In genomic region chr3:196506687-196507086, GRCh38 we compare ENCODE assay signal across 21 cellular contexts. TPM values are rescaled to one million over a fixed set of nuclear protein-coding genes. Genes with fewer than 3 reads are reported as not detected.
A peak's percentile ranks its signal among the peaks of the same experiment; 100 is the strongest.
DNase-seq lines count a peak whose midpoint lies in the region; FAIRE-seq and TF ChIP-seq lines count a peak whose summit lies in the region.
"Had no signal": no experiment of that assay in that cellular context is flagged by ENCODE, and none has a peak within 500 bp of the region (broad histone marks: within the 10 kb centered on the region; RNA-seq: fewer than 3 reads in every experiment).

No MANE protein-coding gene starts in this region.

- no peak for TF ChIP-seq CTCF in HEK293 (tag by site-specific recombination; IDR thresholded peaks at IDR 0.05)
- no peak for TF ChIP-seq CTCF in H1 (IDR thresholded peaks at IDR 0.05; ENCODE audit: control extremely low read depth in 1 of 3, insufficient read depth in 1 of 3, low read depth in 1 of 3, low read length in 3 of 3)
- no peak for TF ChIP-seq CTCF in neutrophil (IDR thresholded peaks at IDR 0.05)

- peaks cover 5% of the 10 kb centered on the region; the same call in 1 of the 2 replicates for H3K23me2 ChIP-seq in H1 (ENCODE audit: low read depth, low read length)

- H3K9me3 ChIP-seq in HEK293 (ENCODE audit: control insufficient read depth, insufficient read depth, low read depth, low read length) (no peaks in the 10 kb centered on the region), H1 (ENCODE audit: insufficient read depth in 2 of 2, low read depth in 1 of 2, low read length in 1 of 2) (no peaks in the 10 kb centered on the region), neutrophil (no peaks in the 10 kb centered on the region)

- H3K27me3 ChIP-seq in H1 (replicated peaks in 1 of 4; ENCODE audit: control insufficient read depth in 3 of 4, extremely low read depth in 1 of 4, insufficient read depth in 3 of 4, low read length in 3 of 4) = no peaks in the 10 kb centered on the region
- no peaks in the 10 kb centered on the region for H3K27me3 ChIP-seq in neutrophil

- H2BK120ac ChIP-seq in H1 (replicated peaks; ENCODE audit: low read depth, low read length) = no peak overlapping the region

- no peak for TF ChIP-seq EP300 in H1 (IDR thresholded peaks at IDR 0.05; ENCODE audit: borderline replicate concordance in 1 of 2, low read depth in 2 of 2, low read length in 2 of 2)

- no peak overlapping the region for H3K18ac ChIP-seq in H1 (ENCODE audit: extremely low read depth, low read length)

- no peak overlapping the region for H3K14ac ChIP-seq in H1 (ENCODE audit: insufficient read length)

- no peak overlapping the region for H3K4me3 ChIP-seq in HEK293 (ENCODE audit: low read depth, low read length)
- no peak overlapping the region for H3K4me3 ChIP-seq in H1 (ENCODE audit: extremely low read depth in 1 of 4, insufficient read depth in 2 of 4, low read depth in 3 of 4, low read length in 4 of 4)
- no peak overlapping the region for H3K4me3 ChIP-seq in neutrophil (ENCODE audit: low read depth in 1 of 2, low read length in 1 of 2)
- H3K4me3 ChIP-seq: GM23248 had no signal

- POLR2A ChIA-PET in HEK293 (lab: Yijun Ruan, JAX) = no interaction called here
- POLR2A ChIA-PET in H1 (lab: Charles Lee; ENCODE audit: partially characterized antibody) = no interaction called here

- TF ChIP-seq RAD21 in H1 (IDR thresholded peaks at IDR 0.05 in 1 of 2, conservative IDR thresholded peaks at IDR 0.05 in 1 of 2; ENCODE audit: low read depth in 2 of 2, low read length in 2 of 2) = no peak

- 0 out of 2 replicates have a peak, but pooled peaks cover 4% of the 10 kb centered on the region for H3K79me1 ChIP-seq in H1 (ENCODE audit: low read depth, low read length)

- no peak overlapping the region for H3K23ac ChIP-seq in H1 (ENCODE audit: insufficient read length)

- H4K5ac ChIP-seq in H1 (ENCODE audit: insufficient read length, low read depth, low read length) = no peak overlapping the region

- DNase-seq in DMS 273 (lab: John Stamatoyannopoulos, UW; ENCODE audit: unreplicated experiment) = peak; percentile 29
- DNase-seq in DMS 273 treated with DMSO at 0.1 percent for 48 hours (lab: John Stamatoyannopoulos, UW) = no peak
- no peak for DNase-seq in H1 (ENCODE audit: low read depth in 1 of 2, low spot score in 2 of 2)
- DNase-seq in NCI-H446 (lab: John Stamatoyannopoulos, UW) = no peak
- no peak for DNase-seq in GM03348 (ENCODE audit: low spot score)
- DNase-seq in NCI-H1048 (lab: John Stamatoyannopoulos, UW) = no peak
- DNase-seq: CD8-positive, alpha-beta T cell; COR-L47; DMS79; GM23248; H9 had no signal

- no peaks in the 10 kb centered on the region for H3K4me1 ChIP-seq in HEK293 (ENCODE audit: control insufficient read depth, insufficient read depth, low read length)
- H3K4me1 ChIP-seq in H1 (replicated peaks in 1 of 4; ENCODE audit: control insufficient read depth in 3 of 4, insufficient read depth in 4 of 4, low read length in 3 of 4) = no peaks in the 10 kb centered on the region
- H3K4me1 ChIP-seq in neutrophil (ENCODE audit: control insufficient read depth in 1 of 2, insufficient read depth in 1 of 2, low read depth in 1 of 2, low read length in 1 of 2) = peaks cover 38 to 50% of the 10 kb centered on the region in 2 experiments

- no peak overlapping the region for H2BK15ac ChIP-seq in H1 (ENCODE audit: low read length)

- H3K9ac ChIP-seq in H1 (replicated peaks in 1 of 4; ENCODE audit: extremely low read depth in 1 of 4, low read depth in 3 of 4, low read length in 3 of 4) = no peak overlapping the region
- H3K9ac ChIP-seq: GM23248 had no signal

- no peak overlapping the region for H3K27ac ChIP-seq in HEK293 (ENCODE audit: extremely low read depth, low read depth, low read length)
- H3K27ac ChIP-seq in H1 (ENCODE audit: low read depth, low read length) = no peak overlapping the region
- H3K27ac ChIP-seq in neutrophil = peak overlapping the region; percentile 93
- H3K27ac ChIP-seq: 22Rv1, GM23248, HL-60 had no signal

- no peak overlapping the region for H4K91ac ChIP-seq in H1 (replicated peaks; ENCODE audit: insufficient read length, low read length)

- no peak overlapping the region for H2AK5ac ChIP-seq in H1 (ENCODE audit: low read depth, low read length)

- no peak overlapping the region for H2BK12ac ChIP-seq in H1 (ENCODE audit: low read depth, low read length)

- CTCF ChIA-PET in HEK293 (lab: Yijun Ruan, JAX) (interaction anchor here (0.5 to 0.7 kb wide), 2 partner anchors 12 to 111 kb away, joined by 3 read pairs; no protein-coding TSS in a partner anchor), H1 (lab: Charles Lee; ENCODE audit: partially characterized antibody) (interaction anchor here (2.5 to 5.3 kb wide), 2 partner anchors 16 to 22 kb away, joined by 9 to 40 read pairs; no protein-coding TSS in a partner anchor)

- H3K4me2 ChIP-seq in H1 (ENCODE audit: insufficient read depth in 1 of 2, low read depth in 2 of 2, low read length in 2 of 2) = no peak overlapping the region

- H3K36me3 ChIP-seq in HEK293 (ENCODE audit: control insufficient read depth in 2 of 2, insufficient read depth in 1 of 2, low read length in 2 of 2) (no peaks in the 10 kb centered on the region), H1 (ENCODE audit: control insufficient read depth in 2 of 4, insufficient read depth in 4 of 4, low read length in 3 of 4) (no peaks in the 10 kb centered on the region), neutrophil (no peaks in the 10 kb centered on the region)

- H3K56ac ChIP-seq in H1 (replicated peaks; ENCODE audit: insufficient read length, low read depth, low read length) = no peak overlapping the region

- no peak overlapping the region for H2BK20ac ChIP-seq in H1 (ENCODE audit: low read length)

- FAIRE-seq in H1 (lab: Jason Lieb, UNC) = no peak
- FAIRE-seq: D721Med, GM12891 had no signal

- H2AFZ ChIP-seq in H1 (ENCODE audit: low read length) = 0 out of 2 replicates have a peak overlapping the region, but pooled peaks have one; percentile 84
- H2AFZ ChIP-seq: GM23248 had no signal

- H4K8ac ChIP-seq in H1 (ENCODE audit: extremely low read depth, insufficient read depth, low read length) = no peak overlapping the region

- H3K4ac ChIP-seq in H1 (replicated peaks; ENCODE audit: insufficient read length, low read depth, low read length) = no peak overlapping the region

- H4K20me1 ChIP-seq in H1 (replicated peaks in 1 of 2; ENCODE audit: control insufficient read depth in 1 of 2, insufficient read depth in 2 of 2, low read length in 2 of 2) = peaks cover 2 to 4% of the 10 kb centered on the region in 2 experiments

- 94% methylated on average over 8 of the region's 8 CpGs; no CpG with 5 or more reads in 1 of the 2 experiments for WGBS in H1 (ENCODE audit: extremely low coverage in 1 of 2, insufficient coverage in 1 of 2, insufficient read length in 1 of 2, insufficient replicate concordance in 2 of 2, low coverage in 1 of 2, low lambda C conversion rate in 2 of 2, missing lambda C conversion rate in 1 of 2), 2 experiments

- TF ChIP-seq POLR2A in H1 (IDR thresholded peaks at IDR 0.05; ENCODE audit: control extremely low read depth in 1 of 2, low read depth in 2 of 2, low read length in 2 of 2) = no peak

- H3K79me2 ChIP-seq in H1 (ENCODE audit: control insufficient read depth in 1 of 2, insufficient read depth in 2 of 2, low read length in 2 of 2) = peaks cover 3 to 15% of the 10 kb centered on the region in 2 experiments

- H2BK5ac ChIP-seq in H1 (ENCODE audit: low read depth, low read length) = no peak overlapping the region

TF ChIP-seq in HEK293, 187 proteins besides CTCF, POLR2A, EP300 and RAD21 (continues in another document):
- TF ChIP-seq ZNF48 (tag by site-specific recombination; IDR thresholded peaks at IDR 0.05) = no peak

TF ChIP-seq in H1, 55 proteins besides CTCF, POLR2A, EP300 and RAD21:
- TF ChIP-seq RFX5 (IDR thresholded peaks at IDR 0.05; ENCODE audit: borderline replicate concordance, low read depth, low read length) (no peak), ASH2L (IDR thresholded peaks at IDR 0.05; ENCODE audit: low read length) (no peak), CBX8 (IDR thresholded peaks at IDR 0.05; ENCODE audit: borderline replicate concordance, low read depth, low read length) (no peak), CHD1 (IDR thresholded peaks at IDR 0.05; ENCODE audit: low read depth, low read length) (no peak)

RNA-seq across cellular contexts. Expression of gene RNF168, which starts 3.1 kb away (rescaled TPM):
- 62.9 and 63.5 TPM in 2 replicates for total RNA-seq in H1 (2021; fragmentation: NEBNext Ultra II Directional; extraction: Animal tissue kit (Norgen Biotek cat#: 25700))
- polyA plus RNA-seq in H1 (2011; rRNA removed) = 6.3 and 8.1 TPM in 2 replicates
- 7.7 TPM for polyA plus RNA-seq in H1 (2011; cell fraction: cytosol; rRNA removed)
- 9.6 TPM for polyA plus RNA-seq in H1 (2011; cell fraction: nucleus; rRNA removed)
- polyA plus RNA-seq in H1 (2012, experiment 1 of 2) = 24.8 to 26.5 TPM (median 25.8 TPM) in 4 replicates
- 1.9 TPM for polyA plus RNA-seq in H1 (2012, experiment 2 of 2)
- 25.1 TPM for polyA plus RNA-seq in H1 (2013, experiment 1 of 2)
- polyA plus RNA-seq in H1 (2013, experiment 2 of 2) = 25.2 TPM
- polyA minus RNA-seq in H1 (2011; rRNA and poly(A)+ RNA removed) = 45.5 and 52.6 TPM in 2 replicates
- 35.6 TPM for polyA minus RNA-seq in H1 (2011; cell fraction: cytosol; rRNA and poly(A)+ RNA removed)
- polyA minus RNA-seq in H1 (2011; cell fraction: nucleus; rRNA and poly(A)+ RNA removed) = 24.6 TPM

RNA-seq across cellular contexts. Expression of gene SMCO1, which starts 8.5 kb away (rescaled TPM):
- not detected in 2 replicates for total RNA-seq in H1 (2021; fragmentation: NEBNext Ultra II Directional; extraction: Animal tissue kit (Norgen Biotek cat#: 25700))
- polyA plus RNA-seq in H1 (2011; rRNA removed) = 0.03 TPM in 1 of 2 replicates, not detected in the other
- polyA plus RNA-seq in H1 (2011; cell fraction: cytosol; rRNA removed) = not detected
- 0.10 TPM for polyA plus RNA-seq in H1 (2011; cell fraction: nucleus; rRNA removed)
- not detected in 4 replicates for polyA plus RNA-seq in H1 (2012, experiment 1 of 2)
- polyA plus RNA-seq in H1 (2012, experiment 2 of 2) = not detected
- polyA plus RNA-seq in H1 (2013, experiment 1 of 2) = not detected
- not detected for polyA plus RNA-seq in H1 (2013, experiment 2 of 2)
- not detected in 2 replicates for polyA minus RNA-seq in H1 (2011; rRNA and poly(A)+ RNA removed)
- not detected for polyA minus RNA-seq in H1 (2011; cell fraction: cytosol; rRNA and poly(A)+ RNA removed)
- polyA minus RNA-seq in H1 (2011; cell fraction: nucleus; rRNA and poly(A)+ RNA removed) = not detected
- total RNA-seq: A673; CD8-positive, alpha-beta T cell; G401; GM23248; H9 had no signal
- polyA plus RNA-seq: BJ, CD14-positive monocyte, GM23248 had no signal
